8 cellular contexts compared by ENCODE assay signal in the genomic region with DNA sequence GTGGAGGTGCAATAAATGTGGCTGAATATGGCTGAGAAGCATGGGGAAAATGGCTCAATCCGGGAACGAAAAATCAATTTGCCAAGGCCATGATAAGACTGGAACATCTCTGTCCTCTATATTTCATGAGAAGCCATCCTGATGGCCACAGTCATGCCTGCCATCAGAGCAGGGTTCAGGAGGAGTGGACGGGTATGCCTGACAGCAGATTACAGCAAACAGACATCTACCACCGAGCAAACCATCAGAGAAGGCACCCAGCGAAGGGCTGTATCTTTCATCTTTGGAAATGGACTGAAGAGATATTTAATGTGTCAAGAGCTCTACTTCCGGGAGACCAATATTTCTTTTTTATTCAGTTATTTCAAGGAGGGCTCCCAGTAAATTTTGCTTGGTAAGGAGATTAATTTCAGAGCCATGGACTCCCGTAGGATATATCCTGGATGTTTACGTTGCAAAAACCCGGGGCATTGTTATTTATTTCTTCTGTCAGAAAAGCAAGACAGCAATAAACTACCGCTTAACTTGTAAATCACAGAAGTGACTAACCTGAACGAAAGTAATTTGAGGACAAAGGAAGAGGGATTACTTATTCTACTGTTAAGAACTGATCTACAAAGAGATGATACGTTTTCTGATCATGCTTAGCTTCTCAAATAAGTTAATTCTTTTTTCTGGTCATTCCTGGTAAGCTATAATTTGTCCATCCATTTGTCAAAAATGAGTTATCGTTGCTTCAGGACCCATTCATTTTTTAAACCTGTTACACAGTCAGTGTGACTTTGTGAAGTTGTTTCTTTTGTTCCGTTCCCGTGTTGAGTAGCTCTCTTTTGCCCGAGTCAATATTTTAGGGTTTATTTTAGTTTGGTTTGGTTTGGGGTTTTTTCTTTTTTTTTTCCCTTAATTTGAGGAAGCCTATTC.
DNase-seq lines count a peak whose midpoint lies in the region; ATAC-seq and TF ChIP-seq lines count a peak whose summit lies in the region.

No MANE protein-coding gene starts in this region.

- DNase-seq in SK-N-MC (ENCODE audit: low read depth, low spot score) (no peak), fibroblast of lung (ENCODE audit: low read depth in 2 of 2) (peak in 1 of 2 donors; percentile 35), UCSD-AML1 (lab: John Stamatoyannopoulos, UW; ENCODE audit: unreplicated experiment) (no peak), cortex of kidney (lab: John Stamatoyannopoulos, UW) (no peak)

- no peak for ATAC-seq in HG03097 (IDR thresholded peaks at IDR 0.05; ENCODE audit: low FRiP score, unreplicated experiment)

- H3K4me1 ChIP-seq in BLaER1, result peaks cover 63% of the 10 kb centered on the region
- H3K4me1 ChIP-seq in HEK293 (ENCODE audit: control insufficient read depth, insufficient read depth, low read length), result peaks cover 40% of the 10 kb centered on the region
- peaks cover 2% of the 10 kb centered on the region for H3K4me1 ChIP-seq in fibroblast of lung (ENCODE audit: control insufficient read depth, extremely low read depth, insufficient read depth, low read length)
- H3K4me1 ChIP-seq in neutrophil (ENCODE audit: control insufficient read depth in 1 of 2, insufficient read depth in 1 of 2, low read depth in 1 of 2, low read length in 1 of 2), result peaks cover 25 to 30% of the 10 kb centered on the region in 2 experiments

- TF ChIP-seq CTCF in HEK293 (tag by site-specific recombination; IDR thresholded peaks at IDR 0.05), result no peak
- no peak for TF ChIP-seq CTCF in fibroblast of lung (conservative IDR thresholded peaks at IDR 0.05 in 1 of 2, IDR thresholded peaks at IDR 0.05 in 1 of 2; ENCODE audit: low read depth in 1 of 2, low read length in 2 of 2)
- TF ChIP-seq CTCF in neutrophil (IDR thresholded peaks at IDR 0.05), result no peak

- no peaks in the 10 kb centered on the region for H3K79me2 ChIP-seq in fibroblast of lung (ENCODE audit: control insufficient read depth, insufficient read depth, low read length)

- H3K9ac ChIP-seq in BLaER1 (peak overlapping the region; percentile 78), SK-N-MC (ENCODE audit: insufficient read length) (peak overlapping the region; percentile 37), fibroblast of lung (ENCODE audit: insufficient read depth, low read length) (peak overlapping the region; percentile 34)

- no peaks in the 10 kb centered on the region for H4K20me1 ChIP-seq in BLaER1
- no peaks in the 10 kb centered on the region for H4K20me1 ChIP-seq in fibroblast of lung (ENCODE audit: control insufficient read depth, extremely low read depth, insufficient read depth, low read length)

- no peaks in the 10 kb centered on the region for H3K9me3 ChIP-seq in BLaER1
- no peaks in the 10 kb centered on the region for H3K9me3 ChIP-seq in HEK293 (ENCODE audit: control insufficient read depth, insufficient read depth, low read depth, low read length)
- H3K9me3 ChIP-seq in SK-N-MC (ENCODE audit: low read depth, low read length), result no peaks in the 10 kb centered on the region
- no peaks in the 10 kb centered on the region for H3K9me3 ChIP-seq in fibroblast of lung (ENCODE audit: control insufficient read depth, insufficient read depth, low read depth, low read length)
- no peaks in the 10 kb centered on the region for H3K9me3 ChIP-seq in neutrophil

- H3K27ac ChIP-seq in BLaER1 (peak overlapping the region; percentile 85), HEK293 (ENCODE audit: extremely low read depth, low read depth, low read length) (peak overlapping the region; percentile 98), SK-N-MC (peak overlapping the region; percentile 72), fibroblast of lung (ENCODE audit: insufficient read depth, low read length) (peak overlapping the region; percentile 81), neutrophil (peak overlapping the region; percentile 86)

- H3K4me2 ChIP-seq in BLaER1 (peak overlapping the region; percentile 96), fibroblast of lung (ENCODE audit: extremely low read depth, insufficient read depth, low read length) (peak overlapping the region; percentile 89)

- H3K4me3 ChIP-seq in BLaER1, result peak overlapping the region; percentile 66
- H3K4me3 ChIP-seq in HEK293 (ENCODE audit: low read depth, low read length), result peak overlapping the region; percentile 39
- peak overlapping the region; percentile 58 for H3K4me3 ChIP-seq in SK-N-MC
- H3K4me3 ChIP-seq in fibroblast of lung (replicated peaks in 1 of 4; ENCODE audit: control extremely low read depth in 1 of 4, insufficient read depth in 1 of 4, low read depth in 3 of 4, low read length in 4 of 4), result peak overlapping the region; percentile 2 to 63 (median 42)
- H3K4me3 ChIP-seq in neutrophil (ENCODE audit: low read depth in 1 of 2, low read length in 1 of 2), result peak overlapping the region; percentile 56 to 65

- H3K27me3 ChIP-seq in BLaER1, result no peaks in the 10 kb centered on the region
- no peaks in the 10 kb centered on the region for H3K27me3 ChIP-seq in fibroblast of lung (ENCODE audit: control insufficient read depth, insufficient read depth, low read length)
- no peaks in the 10 kb centered on the region for H3K27me3 ChIP-seq in neutrophil

- peak overlapping the region; percentile 80 for H2AFZ ChIP-seq in fibroblast of lung (ENCODE audit: low read length)

- CTCF ChIA-PET in HEK293 (lab: Yijun Ruan, JAX), result interaction anchor here (1.2 to 4.7 kb wide), 6 partner anchors 10 to 98 kb away, joined by 4 to 35 read pairs (median 6); a partner anchor contains a TSS

- H3K36me3 ChIP-seq in BLaER1, result no peaks in the 10 kb centered on the region
- no peaks in the 10 kb centered on the region for H3K36me3 ChIP-seq in HEK293 (ENCODE audit: control insufficient read depth in 2 of 2, insufficient read depth in 1 of 2, low read length in 2 of 2)
- no peaks in the 10 kb centered on the region for H3K36me3 ChIP-seq in SK-N-MC (ENCODE audit: insufficient read depth, low read length)
- H3K36me3 ChIP-seq in fibroblast of lung (ENCODE audit: control insufficient read depth, insufficient read depth, low read length), result no peaks in the 10 kb centered on the region
- no peaks in the 10 kb centered on the region for H3K36me3 ChIP-seq in neutrophil

- POLR2A ChIA-PET in HEK293 (lab: Yijun Ruan, JAX), result interaction anchor here (0.5 to 8.1 kb wide), 15 partner anchors 10 to 1831 kb away, joined by 3 to 238 read pairs (median 5); a partner anchor contains a TSS

TF ChIP-seq in HEK293, 187 proteins besides CTCF, POLR2A, EP300 and RAD21 (continues in another document):
- TF ChIP-seq ZNF664 (tag by site-specific recombination; IDR thresholded peaks at IDR 0.05) (no peak), RBAK (tag by site-specific recombination; IDR thresholded peaks at IDR 0.05) (no peak), KLF7 (tag by site-specific recombination; IDR thresholded peaks at IDR 0.05; ENCODE audit: borderline replicate concordance) (no peak), ZNF433 (tag by site-specific recombination; IDR thresholded peaks at IDR 0.05; ENCODE audit: low read depth) (no peak), ZXDB (tag by site-specific recombination; IDR thresholded peaks at IDR 0.05) (0 out of 2 replicates have a peak, but pooled peaks have one; percentile 9), ZNF677 (tag by site-specific recombination; IDR thresholded peaks at IDR 0.05) (no peak), YY1 (tag by site-specific recombination; IDR thresholded peaks at IDR 0.05) (peak; percentile 71; the same call in 1 of the 2 replicates)
- TF ChIP-seq, protein P1, sequence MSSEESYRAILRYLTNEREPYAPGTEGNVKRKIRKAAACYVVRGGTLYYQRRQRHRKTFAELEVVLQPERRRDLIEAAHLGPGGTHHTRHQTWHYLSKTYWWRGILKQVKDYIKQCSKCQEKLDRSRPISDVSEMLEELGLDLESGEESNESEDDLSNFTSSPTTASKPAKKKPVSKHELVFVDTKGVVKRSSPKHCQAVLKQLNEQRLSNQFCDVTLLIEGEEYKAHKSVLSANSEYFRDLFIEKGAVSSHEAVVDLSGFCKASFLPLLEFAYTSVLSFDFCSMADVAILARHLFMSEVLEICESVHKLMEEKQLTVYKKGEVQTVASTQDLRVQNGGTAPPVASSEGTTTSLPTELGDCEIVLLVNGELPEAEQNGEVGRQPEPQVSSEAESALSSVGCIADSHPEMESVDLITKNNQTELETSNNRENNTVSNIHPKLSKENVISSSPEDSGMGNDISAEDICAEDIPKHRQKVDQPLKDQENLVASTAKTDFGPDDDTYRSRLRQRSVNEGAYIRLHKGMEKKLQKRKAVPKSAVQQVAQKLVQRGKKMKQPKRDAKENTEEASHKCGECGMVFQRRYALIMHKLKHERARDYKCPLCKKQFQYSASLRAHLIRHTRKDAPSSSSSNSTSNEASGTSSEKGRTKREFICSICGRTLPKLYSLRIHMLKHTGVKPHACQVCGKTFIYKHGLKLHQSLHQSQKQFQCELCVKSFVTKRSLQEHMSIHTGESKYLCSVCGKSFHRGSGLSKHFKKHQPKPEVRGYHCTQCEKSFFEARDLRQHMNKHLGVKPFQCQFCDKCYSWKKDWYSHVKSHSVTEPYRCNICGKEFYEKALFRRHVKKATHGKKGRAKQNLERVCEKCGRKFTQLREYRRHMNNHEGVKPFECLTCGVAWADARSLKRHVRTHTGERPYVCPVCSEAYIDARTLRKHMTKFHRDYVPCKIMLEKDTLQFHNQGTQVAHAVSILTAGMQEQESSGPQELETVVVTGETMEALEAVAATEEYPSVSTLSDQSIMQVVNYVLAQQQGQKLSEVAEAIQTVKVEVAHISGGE (tag by site-specific recombination; conservative IDR thresholded peaks at IDR 0.05; ENCODE audit: low read depth), result peak; percentile 58; the same call in 1 of the 2 replicates
- TF ChIP-seq, protein P2, sequence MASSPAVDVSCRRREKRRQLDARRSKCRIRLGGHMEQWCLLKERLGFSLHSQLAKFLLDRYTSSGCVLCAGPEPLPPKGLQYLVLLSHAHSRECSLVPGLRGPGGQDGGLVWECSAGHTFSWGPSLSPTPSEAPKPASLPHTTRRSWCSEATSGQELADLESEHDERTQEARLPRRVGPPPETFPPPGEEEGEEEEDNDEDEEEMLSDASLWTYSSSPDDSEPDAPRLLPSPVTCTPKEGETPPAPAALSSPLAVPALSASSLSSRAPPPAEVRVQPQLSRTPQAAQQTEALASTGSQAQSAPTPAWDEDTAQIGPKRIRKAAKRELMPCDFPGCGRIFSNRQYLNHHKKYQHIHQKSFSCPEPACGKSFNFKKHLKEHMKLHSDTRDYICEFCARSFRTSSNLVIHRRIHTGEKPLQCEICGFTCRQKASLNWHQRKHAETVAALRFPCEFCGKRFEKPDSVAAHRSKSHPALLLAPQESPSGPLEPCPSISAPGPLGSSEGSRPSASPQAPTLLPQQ (tag by site-specific recombination; IDR thresholded peaks at IDR 0.05), result peak; percentile 67
- TF ChIP-seq, protein P3, sequence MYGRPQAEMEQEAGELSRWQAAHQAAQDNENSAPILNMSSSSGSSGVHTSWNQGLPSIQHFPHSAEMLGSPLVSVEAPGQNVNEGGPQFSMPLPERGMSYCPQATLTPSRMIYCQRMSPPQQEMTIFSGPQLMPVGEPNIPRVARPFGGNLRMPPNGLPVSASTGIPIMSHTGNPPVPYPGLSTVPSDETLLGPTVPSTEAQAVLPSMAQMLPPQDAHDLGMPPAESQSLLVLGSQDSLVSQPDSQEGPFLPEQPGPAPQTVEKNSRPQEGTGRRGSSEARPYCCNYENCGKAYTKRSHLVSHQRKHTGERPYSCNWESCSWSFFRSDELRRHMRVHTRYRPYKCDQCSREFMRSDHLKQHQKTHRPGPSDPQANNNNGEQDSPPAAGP (tag by site-specific recombination; IDR thresholded peaks at IDR 0.05), result no peak
